ENCODE assay signal across 10 cellular contexts in the genomic region with DNA sequence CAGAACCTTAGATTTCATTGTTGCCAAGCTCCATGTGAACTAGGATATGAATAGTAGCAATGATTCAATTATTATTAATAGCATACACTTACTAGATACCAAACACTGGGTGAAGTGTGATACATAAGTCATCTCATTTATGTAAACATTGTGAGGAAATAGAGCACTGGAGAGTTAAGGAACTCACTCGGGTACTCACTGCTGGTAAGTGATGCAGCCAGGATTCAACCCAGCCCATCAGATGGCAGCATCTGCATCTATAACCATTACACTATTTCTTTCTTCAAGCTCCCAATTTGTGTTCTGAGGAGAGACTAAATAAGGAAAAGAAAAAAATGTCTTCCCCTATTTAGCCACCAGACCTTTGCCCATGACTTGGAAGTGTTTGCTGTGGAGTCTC. TPM values are rescaled to one million over a fixed set of nuclear protein-coding genes. Genes with fewer than 3 reads are reported as not detected.
DNase-seq lines count a peak whose midpoint lies in the region; ATAC-seq, FAIRE-seq and TF ChIP-seq lines count a peak whose summit lies in the region.
"Had no signal": no experiment of that assay in that cellular context is flagged by ENCODE, and none has a peak within 500 bp of the region (broad histone marks: within the 10 kb centered on the region; RNA-seq: fewer than 3 reads in every experiment).

No MANE protein-coding gene starts in this region.

- no peaks in the 10 kb centered on the region for H3K36me3 ChIP-seq in K562 (ENCODE audit: control insufficient read depth, insufficient read depth, low read length)

- intact Hi-C loops in K562 (cut with micrococcal nuclease), result loop anchor here (5.0 kb wide), 2 partner anchors 38 to 413 kb away; a partner anchor contains a TSS

- no peak for TF ChIP-seq POLR2A in K562 (conservative IDR thresholded peaks at IDR 0.05)

- H3K4me3 Mint-ChIP-seq in activated CD4-positive, alpha-beta memory T cell treated with anti-CD3 and anti-CD28 coated beads, Interleukin-2, amount 10 ng/mL, durations not matched to agents 7 days and 5 days, result no peak overlapping the region

- no peaks in the 10 kb centered on the region for H3K9me1 ChIP-seq in K562 (ENCODE audit: control insufficient read depth, insufficient read depth, low read length)

- BruUV-seq in K562 (replicated peaks; lab: Mats Ljungman, UMichigan), result no TSS peak

- H3K27me3 ChIP-seq in AG04450 (ENCODE audit: control insufficient read depth, insufficient read depth, low read length) (no peaks in the 10 kb centered on the region), K562 (ENCODE audit: control insufficient read depth in 2 of 2, insufficient read depth in 2 of 2, low read length in 2 of 2) (no peaks in the 10 kb centered on the region)

- in situ Hi-C loops in K562 (cut with MboI), result no loop called here

- H3K9me3 Mint-ChIP-seq in activated CD4-positive, alpha-beta memory T cell treated with anti-CD3 and anti-CD28 coated beads, Interleukin-2, amount 10 ng/mL, durations not matched to agents 7 days and 5 days, result no peaks in the 10 kb centered on the region

- H3K4me2 ChIP-seq in K562 (ENCODE audit: insufficient read depth, low read length), result no peak overlapping the region

- CTCF ChIA-PET in AG04450 (lab: Charles Lee) (interaction anchor here (0.6 to 3.5 kb wide), 11 partner anchors 10 to 416 kb away, joined by 3 to 61 read pairs (median 4); no protein-coding TSS in a partner anchor), K562 (lab: Yijun Ruan, JAX; ENCODE audit: low intra/inter-chr PET ratio) (interaction anchor here (0.6 kb wide), 1 partner anchor 415 kb away, joined by 3 read pairs; no protein-coding TSS in a partner anchor)
- CTCF ChIA-PET in activated CD4-positive, alpha-beta memory T cell treated with anti-CD3 and anti-CD28 coated beads, Interleukin-2, amount 10 ng/mL, durations not matched to agents 7 days and 5 days (lab: Charles Lee), result interaction anchor here (0.6 to 1.3 kb wide), 2 partner anchors 415 to 1161 kb away, joined by 3 to 6 read pairs; no protein-coding TSS in a partner anchor

- peak in 1 of 2 experiments; percentile 52; a peak in 2 of 4 replicates for TF ChIP-seq RAD21 in K562 (CRISPR knock-in tag; conservative IDR thresholded peaks at IDR 0.05 in 1 of 2, IDR thresholded peaks at IDR 0.05 in 1 of 2)

- H3K27ac Mint-ChIP-seq in activated CD4-positive, alpha-beta memory T cell treated with anti-CD3 and anti-CD28 coated beads, Interleukin-2, amount 10 ng/mL, durations not matched to agents 7 days and 5 days, result no peak overlapping the region

- H3K4me1 ChIP-seq in K562 (replicated peaks in 1 of 2; ENCODE audit: control insufficient read depth in 2 of 2, insufficient read depth in 2 of 2, low read length in 2 of 2), result no peaks in the 10 kb centered on the region
- H3K4me1 ChIP-seq: parathyroid adenoma had no signal

- peaks cover 6% of the 10 kb centered on the region for H3K36me3 Mint-ChIP-seq in activated CD4-positive, alpha-beta memory T cell treated with anti-CD3 and anti-CD28 coated beads, Interleukin-2, amount 10 ng/mL, durations not matched to agents 7 days and 5 days (ENCODE audit: low read depth)

- no peaks in the 10 kb centered on the region for H3K79me2 ChIP-seq in K562 (ENCODE audit: control insufficient read depth, insufficient read depth, low read length)
- H3K79me2 ChIP-seq: parathyroid adenoma had no signal

- no peaks in the 10 kb centered on the region for H4K20me1 ChIP-seq in K562 (replicated peaks; ENCODE audit: control insufficient read depth, insufficient read depth, low read length)

- WGBS in K562 (ENCODE audit: insufficient coverage, low coverage, missing lambda C conversion rate), result 13% methylated on average over 1 of the region's 1 CpG

- ATAC-seq in K562 (peak; percentile 50; the same call in 2 of the 3 replicates), HG03025 (IDR thresholded peaks at IDR 0.05; ENCODE audit: low FRiP score, unreplicated experiment) (no peak)

- no peak overlapping the region for H2AFZ ChIP-seq in K562 (ENCODE audit: low read depth, low read length)
- H2AFZ ChIP-seq: parathyroid adenoma had no signal

- DNase-seq in AG04450 (ENCODE audit: low read depth, low spot score), result peak; percentile 47
- DNase-seq in HT-29 (ENCODE audit: low spot score), result peak; percentile 43
- no peak for DNase-seq in K562 (ENCODE audit: extremely low read depth in 1 of 4, low spot score in 3 of 4)
- peak; percentile 28 for DNase-seq in kidney glomerular epithelial cell (lab: John Stamatoyannopoulos, UW)
- DNase-seq in NCI-H2029 treated with DMSO at 0.1 percent for 48 hours (lab: John Stamatoyannopoulos, UW), result no peak
- no peak for DNase-seq in activated CD4-positive, alpha-beta memory T cell treated with anti-CD3 and anti-CD28 coated beads, Interleukin-2, amount 10 ng/mL, durations not matched to agents 7 days and 5 days
- DNase-seq in stimulated activated CD4-positive, alpha-beta T cell treated with anti-CD3 and anti-CD28 coated beads, Interleukin-2, amount 100 ng/mL, for 24 hours, result no peak
- DNase-seq: DMS79 treated with DMSO at 0.1 percent for 48 hours had no signal

- no peak overlapping the region for H3K27ac ChIP-seq in AG04450 (ENCODE audit: low read depth, low read length)
- H3K27ac ChIP-seq in K562 (ENCODE audit: extremely low read depth, low read depth, low read length), result no peak overlapping the region
- H3K27ac ChIP-seq: parathyroid adenoma had no signal

- H3K4me3 ChIP-seq in AG04450 (ENCODE audit: low read depth, low read length), result no peak overlapping the region
- H3K4me3 ChIP-seq in K562, result no peak overlapping the region

- no peak for TF ChIP-seq EP300 in K562 (IDR thresholded peaks at IDR 0.05; ENCODE audit: low read length)

- TF ChIP-seq CTCF in AG04450 (IDR thresholded peaks at IDR 0.05; ENCODE audit: low read depth, low read length) (peak; percentile 49), K562 (IDR thresholded peaks at IDR 0.05 in 2 of 3, conservative IDR thresholded peaks at IDR 0.05 in 1 of 3; ENCODE audit: insufficient read depth in 2 of 3, low read depth in 1 of 3, low read length in 3 of 3) (peak in 1 of 3 experiments; percentile 38; a peak in 2 of 6 replicates)

- no peaks in the 10 kb centered on the region for H3K27me3 Mint-ChIP-seq in activated CD4-positive, alpha-beta memory T cell treated with anti-CD3 and anti-CD28 coated beads, Interleukin-2, amount 10 ng/mL, durations not matched to agents 7 days and 5 days

- no peak for FAIRE-seq in K562 (lab: Jason Lieb, UNC)

- no peaks in the 10 kb centered on the region for H3K4me1 Mint-ChIP-seq in activated CD4-positive, alpha-beta memory T cell treated with anti-CD3 and anti-CD28 coated beads, Interleukin-2, amount 10 ng/mL, durations not matched to agents 7 days and 5 days

- POLR2A ChIA-PET in AG04450 (lab: Yijun Ruan, JAX) (interaction anchor here (0.7 kb wide), 2 partner anchors 81 to 553 kb away, joined by 3 to 5 read pairs; no protein-coding TSS in a partner anchor), K562 (lab: Yijun Ruan, JAX) (interaction anchor here (0.6 to 1.5 kb wide), 4 partner anchors 8 to 595 kb away, joined by 3 to 4 read pairs (median 3); a partner anchor contains a TSS)
- POLR2A ChIA-PET in activated CD4-positive, alpha-beta memory T cell treated with anti-CD3 and anti-CD28 coated beads, Interleukin-2, amount 10 ng/mL, durations not matched to agents 7 days and 5 days (lab: Charles Lee), result interaction anchor here (0.6 to 1.2 kb wide), 2 partner anchors 10 to 19 kb away, joined by 3 to 4 read pairs; a partner anchor contains a TSS

- H3K9me3 ChIP-seq in AG04450 (ENCODE audit: control insufficient read depth, insufficient read depth, low read length), result no peaks in the 10 kb centered on the region
- no peaks in the 10 kb centered on the region for H3K9me3 ChIP-seq in K562 (replicated peaks; ENCODE audit: control insufficient read depth, insufficient read depth, low read depth, low read length)

- no peak overlapping the region for H3K9ac ChIP-seq in K562 (ENCODE audit: insufficient read depth in 1 of 2, low read depth in 2 of 2, low read length in 2 of 2)
- H3K9ac ChIP-seq: parathyroid adenoma had no signal

RNA-seq across cellular contexts. Expression of a gene that starts 10.2 kb away (rescaled TPM):
- polyA plus RNA-seq in AG04450 (2011; rRNA removed), result 58.4 and 80.0 TPM in 2 replicates
- polyA minus RNA-seq in AG04450 (2011; rRNA and poly(A)+ RNA removed), result 26.1 and 44.5 TPM in 2 replicates
- 37.2 and 41.9 TPM in 2 replicates for total RNA-seq in HT-29 (2014; rRNA removed; shearing (Covaris generic))
- 165 and 287 TPM in 2 replicates for total RNA-seq in K562 (2011; cell fraction: chromatin; rRNA removed; ENCODE audit: low replicate concordance)
- 180 and 196 TPM in 2 replicates for total RNA-seq in K562 (2011; cell fraction: nucleolus; rRNA removed)
- total RNA-seq in K562 (2011; cell fraction: nucleoplasm; rRNA removed), result 233 and 248 TPM in 2 replicates
- 59.3 and 59.6 TPM in 2 replicates for total RNA-seq in K562 (2014; rRNA removed)
- 112 and 120 TPM in 2 replicates for total RNA-seq in K562 (2014; rRNA removed; fragmentation: Illumina TruSeq; extraction: Trizol)
- 92.9 and 97.8 TPM in 2 replicates for total RNA-seq in K562 (2015; rRNA removed; fragmentation: Illumina TruSeq; extraction: Trizol)
- total RNA-seq in K562 (2021), result 76.8 and 83.7 TPM in 2 replicates
- 119 and 159 TPM in 2 replicates for polyA plus RNA-seq in K562 (2011; rRNA removed)
- polyA plus RNA-seq in K562 (2011; cell fraction: cytosol; rRNA removed), result 61.4 and 110 TPM in 2 replicates
- 70.2 and 80.7 TPM in 2 replicates for polyA plus RNA-seq in K562 (2011; cell fraction: nucleus; rRNA removed)
- polyA plus RNA-seq in K562 (2012), result 63.2 and 74.2 TPM in 2 replicates
- 105 and 106 TPM in 2 replicates for polyA plus RNA-seq in K562 (2014; fragmentation: Illumina TruSeq; extraction: Trizol)
- 100 to 1,000 TPM; 176 to 189 TPM for polyA plus RNA-seq in K562 (2014; fragmentation: Nextera tagmentation; extraction: Ambion mirVana)
- 68.8 and 91.8 TPM in 2 replicates for polyA plus RNA-seq in K562 (2014; rRNA removed)
- polyA minus RNA-seq in K562 (2011; rRNA and poly(A)+ RNA removed), result 157 and 185 TPM in 2 replicates
- 34.0 and 66.0 TPM in 2 replicates for polyA minus RNA-seq in K562 (2011; cell fraction: cytosol; rRNA and poly(A)+ RNA removed)
- polyA minus RNA-seq in K562 (2011; cell fraction: nucleus; rRNA and poly(A)+ RNA removed), result 44.8 and 66.9 TPM in 2 replicates
- 10 to 100 TPM; 40.2 to 48.1 TPM for total RNA-seq in activated CD4-positive, alpha-beta memory T cell treated with anti-CD3 and anti-CD28 coated beads, Interleukin-2, amount 10 ng/mL, durations not matched to agents 7 days and 5 days

RNA-seq across cellular contexts. Expression of a gene that starts 38.8 kb away (rescaled TPM):
- polyA plus RNA-seq in AG04450 (2011; rRNA removed) (18.4 and 19.7 TPM in 2 replicates), K562 (2011; rRNA removed) (4.2 and 5.4 TPM in 2 replicates), K562 (2014; fragmentation: Illumina TruSeq; extraction: Trizol) (3.3 and 4.3 TPM in 2 replicates), K562 (2014; fragmentation: Nextera tagmentation; extraction: Ambion mirVana) (under 1 TPM; 0.34 to 0.80 TPM), K562 (2014; rRNA removed) (1.7 and 1.8 TPM in 2 replicates)
- polyA minus RNA-seq in AG04450 (2011; rRNA and poly(A)+ RNA removed), result 42.1 and 65.1 TPM in 2 replicates
- total RNA-seq in HT-29 (2014; rRNA removed; shearing (Covaris generic)), result 3.5 and 10.5 TPM in 2 replicates
- 3.6 and 6.5 TPM in 2 replicates for total RNA-seq in K562 (2011; cell fraction: chromatin; rRNA removed; ENCODE audit: low replicate concordance)
- 3.0 and 4.7 TPM in 2 replicates for total RNA-seq in K562 (2011; cell fraction: nucleolus; rRNA removed)
- total RNA-seq in K562 (2011; cell fraction: nucleoplasm; rRNA removed), result 4.0 and 7.8 TPM in 2 replicates
- total RNA-seq in K562 (2014; rRNA removed) (1.5 and 2.1 TPM in 2 replicates), K562 (2014; rRNA removed; fragmentation: Illumina TruSeq; extraction: Trizol) (1.7 and 1.9 TPM in 2 replicates), K562 (2015; rRNA removed; fragmentation: Illumina TruSeq; extraction: Trizol) (2.0 and 2.4 TPM in 2 replicates), K562 (2021) (2.2 and 2.4 TPM in 2 replicates)
- polyA plus RNA-seq in K562 (2011; cell fraction: cytosol; rRNA removed), result 5.2 and 5.6 TPM in 2 replicates
- polyA plus RNA-seq in K562 (2011; cell fraction: nucleus; rRNA removed), result 1.3 and 2.4 TPM in 2 replicates
- 4.1 and 5.4 TPM in 2 replicates for polyA plus RNA-seq in K562 (2012)
- polyA minus RNA-seq in K562 (2011; rRNA and poly(A)+ RNA removed), result 4.0 and 5.1 TPM in 2 replicates
- polyA minus RNA-seq in K562 (2011; cell fraction: cytosol; rRNA and poly(A)+ RNA removed), result 2.1 and 3.5 TPM in 2 replicates
- 1.5 and 2.0 TPM in 2 replicates for polyA minus RNA-seq in K562 (2011; cell fraction: nucleus; rRNA and poly(A)+ RNA removed)
- total RNA-seq in activated CD4-positive, alpha-beta memory T cell treated with anti-CD3 and anti-CD28 coated beads, Interleukin-2, amount 10 ng/mL, durations not matched to agents 7 days and 5 days, result 1 to 10 TPM; 7.5 to 9.3 TPM

RNA-seq across cellular contexts. Expression of a gene that starts 39.1 kb away (rescaled TPM):
- polyA plus RNA-seq in AG04450 (2011; rRNA removed), result 5.5 and 6.0 TPM in 2 replicates
- polyA minus RNA-seq in AG04450 (2011; rRNA and poly(A)+ RNA removed), result 7.2 and 10.3 TPM in 2 replicates
- 4.4 and 5.1 TPM in 2 replicates for total RNA-seq in HT-29 (2014; rRNA removed; shearing (Covaris generic))
- total RNA-seq in K562 (2011; cell fraction: chromatin; rRNA removed; ENCODE audit: low replicate concordance), result 11.2 and 24.7 TPM in 2 replicates
- 14.8 and 15.9 TPM in 2 replicates for total RNA-seq in K562 (2011; cell fraction: nucleolus; rRNA removed)
- total RNA-seq in K562 (2011; cell fraction: nucleoplasm; rRNA removed), result 11.8 and 13.5 TPM in 2 replicates
- total RNA-seq in K562 (2014; rRNA removed), result 3.3 and 4.8 TPM in 2 replicates
- 1.6 and 2.1 TPM in 2 replicates for total RNA-seq in K562 (2014; rRNA removed; fragmentation: Illumina TruSeq; extraction: Trizol)
- 2.4 and 3.3 TPM in 2 replicates for total RNA-seq in K562 (2015; rRNA removed; fragmentation: Illumina TruSeq; extraction: Trizol)
- 3.8 and 4.1 TPM in 2 replicates for total RNA-seq in K562 (2021)
- 3.9 and 4.4 TPM in 2 replicates for polyA plus RNA-seq in K562 (2011; rRNA removed)
- 3.2 and 3.9 TPM in 2 replicates for polyA plus RNA-seq in K562 (2011; cell fraction: cytosol; rRNA removed)
- polyA plus RNA-seq in K562 (2011; cell fraction: nucleus; rRNA removed), result 23.4 and 38.4 TPM in 2 replicates
- polyA plus RNA-seq in K562 (2012), result 3.9 and 6.0 TPM in 2 replicates
- 3.0 and 3.6 TPM in 2 replicates for polyA plus RNA-seq in K562 (2014; fragmentation: Illumina TruSeq; extraction: Trizol)
- polyA plus RNA-seq in K562 (2014; fragmentation: Nextera tagmentation; extraction: Ambion mirVana), result under 1 TPM; 0.01 to 0.07 TPM
- polyA plus RNA-seq in K562 (2014; rRNA removed), result 3.6 and 4.0 TPM in 2 replicates
- 1.7 and 1.8 TPM in 2 replicates for polyA minus RNA-seq in K562 (2011; rRNA and poly(A)+ RNA removed)
- polyA minus RNA-seq in K562 (2011; cell fraction: cytosol; rRNA and poly(A)+ RNA removed), result 1.1 and 3.0 TPM in 2 replicates
- polyA minus RNA-seq in K562 (2011; cell fraction: nucleus; rRNA and poly(A)+ RNA removed), result 6.1 and 7.2 TPM in 2 replicates
- total RNA-seq in activated CD4-positive, alpha-beta memory T cell treated with anti-CD3 and anti-CD28 coated beads, Interleukin-2, amount 10 ng/mL, durations not matched to agents 7 days and 5 days, result 10 to 100 TPM; 10.8 to 12.1 TPM

Comparison
In these comparisons a context has a peak if more than half of its experiments do, and no peak if none do; other contexts are left out.
1. DNase-seq: peak in AG04450 (single experiment), HT-29 (single experiment) and kidney glomerular epithelial cell (single experiment); none in K562 (0 of 4), NCI-H2029 treated with DMSO at 0.1 percent for 48 hours (single experiment), activated CD4-positive, alpha-beta memory T cell treated with anti-CD3 and anti-CD28 coated beads, Interleukin-2, amount 10 ng/mL, durations not matched to agents 7 days and 5 days (single experiment) and stimulated activated CD4-positive, alpha-beta T cell treated with anti-CD3 and anti-CD28 coated beads, Interleukin-2, amount 100 ng/mL, for 24 hours (0 of 2).